ENCODE assay signal across 1 cellular context in the genomic region with DNA sequence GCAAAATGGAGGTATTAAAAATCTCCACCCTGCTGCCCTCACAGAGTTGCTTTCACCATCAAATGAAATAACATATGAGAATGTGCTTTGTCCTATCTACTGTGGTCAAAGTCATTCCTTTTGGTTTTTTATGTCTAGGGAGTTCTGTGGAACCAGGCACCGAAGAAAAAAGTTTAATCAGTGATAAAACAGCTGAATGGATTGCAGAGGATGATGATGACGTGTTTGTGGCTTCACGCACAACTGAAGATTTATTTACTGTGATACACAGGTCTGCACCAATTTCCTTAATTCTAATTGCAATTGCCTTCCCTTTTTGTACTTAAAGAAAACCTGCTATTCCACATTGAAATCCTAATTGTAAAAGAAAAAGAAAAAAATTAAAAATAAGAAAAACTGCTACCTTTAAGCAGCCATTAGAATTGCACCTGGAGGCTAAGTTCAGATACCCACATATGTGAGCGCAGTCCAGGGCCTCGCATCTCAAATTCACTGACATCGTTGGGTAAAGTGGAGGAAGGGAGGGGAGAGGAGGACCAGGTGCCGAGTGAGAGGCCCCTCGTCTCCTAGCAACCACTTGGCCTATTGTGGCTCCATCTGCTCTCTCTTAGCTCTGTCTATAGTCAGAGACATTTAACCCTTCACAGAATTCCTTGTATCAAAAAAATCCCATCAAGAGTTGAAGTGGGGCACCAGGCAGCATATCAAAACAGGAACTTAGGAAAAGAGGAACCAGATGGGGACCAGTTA.
TF ChIP-seq lines count a peak whose summit lies in the region.

No MANE protein-coding gene starts in this region.

TF ChIP-seq in K562, 482 proteins besides CTCF, POLR2A, EP300 and RAD21:
- no peak for TF ChIP-seq FOXP1 (CRISPR knock-in tag; IDR thresholded peaks at IDR 0.05)
- TF ChIP-seq UBTF (IDR thresholded peaks at IDR 0.05; ENCODE audit: borderline replicate concordance in 1 of 2, low read depth in 2 of 2, low read length in 2 of 2) = no peak
- TF ChIP-seq RFX1 (IDR thresholded peaks at IDR 0.05) = peak; percentile 39; the same call in 1 of the 2 replicates
- TF ChIP-seq BCLAF1 (IDR thresholded peaks at IDR 0.05; ENCODE audit: borderline replicate concordance in 1 of 2, control insufficient read depth in 1 of 2, low read depth in 2 of 2, low read length in 1 of 2) = no peak
- TF ChIP-seq HLTF (IDR thresholded peaks at IDR 0.05) = no peak
